Comparison of ENCODE assay signal across 10 cellular contexts in genomic region chr15:84235573-84235972, GRCh38. TPM values are rescaled to one million over a fixed set of nuclear protein-coding genes. Genes with fewer than 3 reads are reported as not detected.
DNase-seq lines count a peak whose midpoint lies in the region; TF ChIP-seq lines count a peak whose summit lies in the region.
"Not testable (repeated sequence)": the region's sequence is repeated elsewhere in the genome, so short reads cannot be mapped to it uniquely, and the experiment has no call there.
"Had no signal": no experiment of that assay in that cellular context is flagged by ENCODE, and none has a peak within 500 bp of the region (broad histone marks: within the 10 kb centered on the region; RNA-seq: fewer than 3 reads in every experiment).

Gene GOLGA6L4, plus strand, starts transcription at chr15:84235773. Its CDS starts 62 bp downstream, at chr15:84235835.

- not testable (repeated sequence) for H3K27me3 ChIP-seq in MG63; WERI-Rb-1 (ENCODE audit: insufficient read depth, low read depth, severe bottlenecking); testis

- WGBS in testis, 2 donors: no CpG with 5 or more reads among the region's 13 CpGs

- not testable (repeated sequence) for H3K4me1 Mint-ChIP-seq in glutamatergic neuron (ENCODE audit: low read depth, unreplicated experiment); progenitor cell of endocrine pancreas (ENCODE audit: low read depth)

- not testable (repeated sequence) for H3K9me3 Mint-ChIP-seq in glutamatergic neuron (ENCODE audit: unreplicated experiment); progenitor cell of endocrine pancreas (ENCODE audit: low read depth)

- H3K4me3 Mint-ChIP-seq in glutamatergic neuron (ENCODE audit: unreplicated experiment); progenitor cell of endocrine pancreas (ENCODE audit: low read depth): not testable (repeated sequence)

- H3K27me3 Mint-ChIP-seq in glutamatergic neuron (ENCODE audit: unreplicated experiment); progenitor cell of endocrine pancreas: not testable (repeated sequence)

- not testable (repeated sequence) for TF ChIP-seq POLR2A in testis (IDR thresholded peaks at IDR 0.05)

- TF ChIP-seq CTCF in GM12865 (IDR thresholded peaks at IDR 0.05; ENCODE audit: insufficient read depth, low read depth, low read length, missing control alignments); WERI-Rb-1 (IDR thresholded peaks at IDR 0.05; ENCODE audit: low read depth, low read length); glutamatergic neuron (IDR thresholded peaks at IDR 0.05; ENCODE audit: partially characterized antibody, unreplicated experiment); progenitor cell of endocrine pancreas (IDR thresholded peaks at IDR 0.05; ENCODE audit: unreplicated experiment); testis (IDR thresholded peaks at IDR 0.05): not testable (repeated sequence)

- not testable (repeated sequence) for H3K9me3 ChIP-seq in MG63; WERI-Rb-1 (ENCODE audit: severe bottlenecking); testis

- H3K4me3 ChIP-seq in GM12865 (ENCODE audit: low read depth, low read length); MG63; WERI-Rb-1 (ENCODE audit: low read depth, low read length); testis: not testable (repeated sequence)

- not testable (repeated sequence) for H3K36me3 ChIP-seq in MG63; WERI-Rb-1; testis (ENCODE audit: low read depth, missing control alignments)

- not testable (repeated sequence) for H3K27ac ChIP-seq in WERI-Rb-1, testis

- intact Hi-C loops in testis (cut with DNase I; ENCODE audit: low total_unique reads): not testable (repeated sequence)

- not testable (repeated sequence) for H3K4me1 ChIP-seq in testis

- H3K36me3 Mint-ChIP-seq in glutamatergic neuron (ENCODE audit: unreplicated experiment); progenitor cell of endocrine pancreas (ENCODE audit: insufficient read depth): not testable (repeated sequence)

- DNase-seq in GM12865 (ENCODE audit: low read depth) (peak; percentile 0), MG63 (peak; percentile 3), WERI-Rb-1 (peak; percentile 10)
- peak; percentile 10 for DNase-seq in activated naive CD4-positive, alpha-beta T cell treated with anti-CD3 and anti-CD28 coated beads, Interleukin-2, amount 50 U/mL, for 16 hours
- DNase-seq in glutamatergic neuron; progenitor cell of endocrine pancreas (ENCODE audit: low spot score, unreplicated experiment); testis: not testable (repeated sequence)

- H3K27ac Mint-ChIP-seq in glutamatergic neuron (ENCODE audit: unreplicated experiment); progenitor cell of endocrine pancreas: not testable (repeated sequence)

RNA-seq across cellular contexts. Expression of gene GOLGA6L4, which starts in this region (rescaled TPM):
- total RNA-seq in MG63 (2014; rRNA removed; shearing (Covaris generic); ENCODE audit: low replicate concordance): 2.2 TPM in 1 of 2 replicates, not detected in the other
- total RNA-seq in glutamatergic neuron (ENCODE audit: unreplicated experiment) (14.6 TPM), progenitor cell of endocrine pancreas (10.0 and 11.7 TPM in 2 replicates), testis (10 to 100 TPM; 11.8 to 21.3 TPM)
- polyA plus RNA-seq in testis (ENCODE audit: insufficient read depth, low read depth, low replicate concordance): 11.1 TPM
- polyA plus RNA-seq: CD14-positive monocyte; CD4-positive, alpha-beta memory T cell; CD4-positive, CD25-positive, alpha-beta regulatory T cell had no signal
